8 cellular contexts compared by ENCODE assay signal in the genomic region with DNA sequence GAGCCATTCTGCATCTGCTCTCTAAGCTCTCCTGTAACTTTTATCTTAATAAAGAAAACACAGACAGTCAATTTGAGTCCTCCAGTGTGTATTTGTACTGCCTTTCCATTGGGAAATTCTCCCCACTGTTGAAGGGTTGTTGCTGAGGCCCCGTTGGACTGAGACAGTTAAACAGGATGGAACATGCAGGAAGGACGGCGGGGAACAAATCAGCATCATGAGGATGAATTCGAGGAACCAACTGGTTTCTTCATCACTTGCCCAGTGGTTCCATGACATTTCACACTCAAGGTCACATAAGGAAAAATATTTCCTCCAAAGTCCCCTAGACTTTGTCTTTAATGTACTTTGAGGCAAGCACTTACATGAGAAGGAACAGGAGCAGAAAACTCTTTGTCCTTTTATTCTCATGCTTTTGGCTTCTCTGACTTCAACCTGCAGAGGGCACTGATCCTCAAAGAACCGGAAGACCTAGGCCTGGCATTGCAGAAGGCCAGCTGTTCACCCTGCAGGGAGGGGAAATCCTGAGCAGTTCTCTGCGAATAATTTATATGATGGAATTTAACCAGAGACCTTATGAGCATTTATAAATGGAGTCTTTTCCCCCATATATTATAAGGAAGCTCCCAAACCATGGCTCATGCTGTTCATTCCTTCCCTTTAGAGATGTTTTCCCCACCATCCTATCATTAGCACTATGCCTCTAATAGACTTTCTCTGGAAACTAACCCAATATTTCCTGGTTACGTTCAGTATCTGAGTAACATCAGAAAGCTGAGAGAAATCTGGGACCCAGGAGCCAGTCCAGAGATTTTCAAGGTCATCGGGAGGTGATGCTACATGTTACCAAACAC. TPM values are rescaled to one million over a fixed set of nuclear protein-coding genes. Genes with fewer than 3 reads are reported as not detected.
DNase-seq lines count a peak whose midpoint lies in the region; ATAC-seq and TF ChIP-seq lines count a peak whose summit lies in the region.

No MANE protein-coding gene starts in this region.

- intact Hi-C loops in testis (cut with DNase I; ENCODE audit: low total_unique reads), result no loop called here

- no peak overlapping the region for H3K4me3 ChIP-seq in lung
- H3K4me3 ChIP-seq in testis, result no peak overlapping the region

- 33 to 39% methylated on average over 8 of the region's 8 CpGs for WGBS in lung, 2 donors
- 56 to 60% methylated on average over 8 of the region's 8 CpGs for WGBS in testis, 2 donors

- TF ChIP-seq CTCF in lung (IDR thresholded peaks at IDR 0.05; ENCODE audit: control extremely low read depth, extremely low read depth) (peak; percentile 45), testis (IDR thresholded peaks at IDR 0.05) (peak in 2 of 3 experiments; percentile 46 to 47)

- no peaks in the 10 kb centered on the region for H3K36me3 ChIP-seq in lung (ENCODE audit: control insufficient read depth in 2 of 2, insufficient read depth in 2 of 2, low read length in 2 of 2)
- no peaks in the 10 kb centered on the region for H3K36me3 ChIP-seq in testis (ENCODE audit: low read depth, missing control alignments)

- DNase-seq in C1 segment of cervical spinal cord (lab: John Stamatoyannopoulos, UW) (peak in 11 of 14 donors; percentile 7 to 84 (median 34)), NCI-H1105 (lab: John Stamatoyannopoulos, UW) (peak; percentile 61), dermis blood vessel endothelial cell (peak; percentile 87), lung (ENCODE audit: low spot score) (peak; percentile 63), testis (peak; percentile 77)

- H3K27ac ChIP-seq in lung (ENCODE audit: low read depth in 1 of 2, low read length in 1 of 2) (no peak overlapping the region), testis (no peak overlapping the region)

- H3K9me3 ChIP-seq in lung (ENCODE audit: control insufficient read depth in 2 of 2, insufficient read depth in 1 of 2, low read length in 1 of 2) (no peaks in the 10 kb centered on the region), testis (no peaks in the 10 kb centered on the region)

- no peak for TF ChIP-seq POLR2A in testis (IDR thresholded peaks at IDR 0.05)

- ATAC-seq in GM18520 (IDR thresholded peaks at IDR 0.05; ENCODE audit: unreplicated experiment) (peak; percentile 97), HG02938 (IDR thresholded peaks at IDR 0.05; ENCODE audit: unreplicated experiment) (peak; percentile 94), SK-N-SH treated with all-trans-retinoic acid at 6 μM for 48 hours (peak; percentile 99), lung (ENCODE audit: insufficient read depth, low FRiP score) (peak; percentile 80)

- H3K27me3 ChIP-seq in lung (ENCODE audit: control insufficient read depth, insufficient read depth), result no peaks in the 10 kb centered on the region
- H3K27me3 ChIP-seq in testis, result no peaks in the 10 kb centered on the region

- H3K4me1 ChIP-seq in lung (ENCODE audit: control insufficient read depth in 2 of 2, insufficient read depth in 2 of 2, low read length in 2 of 2) (peaks cover 0 to 10% of the 10 kb centered on the region in 2 donors), testis (peaks cover 2% of the 10 kb centered on the region)

TF ChIP-seq in SK-N-SH treated with all-trans-retinoic acid at 6 μM for 48 hours, 23 proteins besides CTCF, POLR2A, EP300 and RAD21:
- TF ChIP-seq TCF4 (CRISPR knock-in tag; IDR thresholded peaks at IDR 0.05; ENCODE audit: borderline replicate concordance), result peak; percentile 35; the same call in 1 of the 2 replicates
- no peak for TF ChIP-seq SNAI2 (CRISPR knock-in tag; IDR thresholded peaks at IDR 0.05)
- 0 out of 2 replicates have a peak, but pooled peaks have one; percentile 20 for TF ChIP-seq ZNF70 (CRISPR knock-in tag; IDR thresholded peaks at IDR 0.05)
- TF ChIP-seq, protein P1, sequence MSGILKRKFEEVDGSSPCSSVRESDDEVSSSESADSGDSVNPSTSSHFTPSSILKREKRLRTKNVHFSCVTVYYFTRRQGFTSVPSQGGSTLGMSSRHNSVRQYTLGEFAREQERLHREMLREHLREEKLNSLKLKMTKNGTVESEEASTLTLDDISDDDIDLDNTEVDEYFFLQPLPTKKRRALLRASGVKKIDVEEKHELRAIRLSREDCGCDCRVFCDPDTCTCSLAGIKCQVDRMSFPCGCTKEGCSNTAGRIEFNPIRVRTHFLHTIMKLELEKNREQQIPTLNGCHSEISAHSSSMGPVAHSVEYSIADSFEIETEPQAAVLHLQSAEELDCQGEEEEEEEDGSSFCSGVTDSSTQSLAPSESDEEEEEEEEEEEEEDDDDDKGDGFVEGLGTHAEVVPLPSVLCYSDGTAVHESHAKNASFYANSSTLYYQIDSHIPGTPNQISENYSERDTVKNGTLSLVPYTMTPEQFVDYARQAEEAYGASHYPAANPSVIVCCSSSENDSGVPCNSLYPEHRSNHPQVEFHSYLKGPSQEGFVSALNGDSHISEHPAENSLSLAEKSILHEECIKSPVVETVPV (CRISPR knock-in tag; IDR thresholded peaks at IDR 0.05), result no peak

RNA-seq across cellular contexts. Expression of a gene that starts 55.2 kb away (rescaled TPM):
- total RNA-seq in dermis blood vessel endothelial cell (under 0.01 TPM in 1 of 2 replicates, not detected in the other), lung (10 to 100 TPM in 1 of 2 donors, 1 to 10 TPM in 1; 4.0 to 14.8 TPM), testis (1 to 10 TPM; 2.4 to 5.4 TPM)
- polyA plus RNA-seq in lung (10 to 100 TPM; 10.5 to 23.3 TPM), testis (ENCODE audit: insufficient read depth, low read depth, low replicate concordance) (2.4 TPM)

Comparison
In these comparisons a context has a peak if more than half of its experiments do, and no peak if none do; other contexts are left out.
1. DNase-seq: peak in every context shown above with its lines; median percentile 87 in dermis blood vessel endothelial cell; 77 in testis; 63 in lung; 61 in NCI-H1105; 34 in C1 segment of cervical spinal cord.